11 cellular contexts compared by ENCODE assay signal in genomic region chr9:36471359-36471758, GRCh38.
A peak's percentile ranks its signal among the peaks of the same experiment; 100 is the strongest.
DNase-seq lines count a peak whose midpoint lies in the region; ATAC-seq and TF ChIP-seq lines count a peak whose summit lies in the region.
"Had no signal": no experiment of that assay in that cellular context is flagged by ENCODE, and none has a peak within 500 bp of the region (broad histone marks: within the 10 kb centered on the region; RNA-seq: fewer than 3 reads in every experiment).

No MANE protein-coding gene starts in this region.

- no peaks in the 10 kb centered on the region for H3K27me3 ChIP-seq in SK-N-SH (ENCODE audit: insufficient read depth)
- no peaks in the 10 kb centered on the region for H3K27me3 ChIP-seq in stomach

- TF ChIP-seq CTCF in SK-N-SH (IDR thresholded peaks at IDR 0.05) (no peak), stomach (IDR thresholded peaks at IDR 0.05) (no peak)

- peak overlapping the region; percentile 94 for H3K27ac Mint-ChIP-seq in activated naive CD8-positive, alpha-beta T cell

- H3K9ac ChIP-seq in SK-N-SH: peak overlapping the region; percentile 12; the same call in 1 of the 2 replicates

- H3F3A ChIP-seq in SK-N-SH (replicated peaks; ENCODE audit: insufficient read depth): peaks cover 3% of the 10 kb centered on the region

- in situ Hi-C loops in G401 (cut with HindIII; ENCODE audit: low sequenced_read_pairs): no loop called here

- 91% methylated on average over 3 of the region's 3 CpGs for WGBS in SK-N-SH (ENCODE audit: low lambda C conversion rate)
- 34 to 52% (median 43%) methylated on average over 3 of the region's 3 CpGs for WGBS in stomach, 5 donors

- peaks cover 40% of the 10 kb centered on the region for H3K4me1 Mint-ChIP-seq in activated naive CD8-positive, alpha-beta T cell (ENCODE audit: low read depth)

- H3K4me3 Mint-ChIP-seq in activated naive CD8-positive, alpha-beta T cell: peak overlapping the region; percentile 84

- peaks cover 8% of the 10 kb centered on the region for H4K20me1 ChIP-seq in SK-N-SH (ENCODE audit: insufficient read depth)

- ATAC-seq in SK-N-SH treated with all-trans-retinoic acid at 6 μM for 48 hours: no peak; the same call in 2 of the 3 replicates

- DNase-seq in SK-N-SH (no peak), iris pigment epithelial cell (ENCODE audit: low read depth) (peak; percentile 2), stomach (no peak), NCI-H526 (lab: John Stamatoyannopoulos, UW) (no peak), G401 (ENCODE audit: low spot score) (no peak), LoVo (ENCODE audit: low spot score) (no peak)
- DNase-seq: NCI-H1092 had no signal

- peak overlapping the region; percentile 73 for H3K4me2 ChIP-seq in SK-N-SH

- TF ChIP-seq POLR2A in stomach (IDR thresholded peaks at IDR 0.05): no peak

- no peaks in the 10 kb centered on the region for H3K9me3 Mint-ChIP-seq in activated naive CD8-positive, alpha-beta T cell (ENCODE audit: low read depth)
- H3K9me3 Mint-ChIP-seq: neural crest cell had no signal

- intact Hi-C loops in stomach (cut with DNase I; ENCODE audit: low total_unique reads): no loop called here

- no peaks in the 10 kb centered on the region for H3K36me3 Mint-ChIP-seq in activated naive CD8-positive, alpha-beta T cell

- H3K4me3 ChIP-seq in SK-N-SH (ENCODE audit: low read depth in 2 of 2, low read length in 1 of 2) (peak overlapping the region in 1 of 2 experiments; percentile 35; a peak in 1 of 4 replicates), stomach (peak overlapping the region in 2 of 4 donors; percentile 25 to 40)

- H3K4me1 ChIP-seq in SK-N-SH (ENCODE audit: control insufficient read depth in 1 of 2, insufficient read depth in 2 of 2, low read depth in 1 of 2, low read length in 1 of 2) (peaks cover 0 to 6% of the 10 kb centered on the region in 2 experiments; a peak in 1 of 4 replicates), stomach (peaks cover 16 to 27% (median 22%) of the 10 kb centered on the region in 4 donors)

- H3K36me3 ChIP-seq in SK-N-SH (replicated peaks in 1 of 2; ENCODE audit: control insufficient read depth in 1 of 2, insufficient read depth in 2 of 2, low read length in 1 of 2) (no peaks in the 10 kb centered on the region), stomach (no peaks in the 10 kb centered on the region)

- POLR2A ChIA-PET in SK-N-SH (lab: Yijun Ruan, JAX): no interaction called here

- H2AFZ ChIP-seq in SK-N-SH (ENCODE audit: low read depth): no peak overlapping the region

- H3K27ac ChIP-seq in SK-N-SH (ENCODE audit: low read depth in 2 of 2, low read length in 1 of 2) (peak overlapping the region in 1 of 2 experiments; percentile 17; a peak in 1 of 4 replicates), stomach (peak overlapping the region; percentile 69 to 88 (median 74))
- H3K27ac ChIP-seq: 22Rv1 had no signal

- CTCF ChIA-PET in SK-N-SH (lab: Yijun Ruan, JAX): interaction anchor here (1.6 to 2.3 kb wide), 3 partner anchors 14 to 84 kb away, joined by 3 to 5 read pairs (median 3); no protein-coding TSS in a partner anchor

- H3K79me2 ChIP-seq in SK-N-SH (ENCODE audit: insufficient read depth): peaks cover 72% of the 10 kb centered on the region

- no peaks in the 10 kb centered on the region for H3K27me3 Mint-ChIP-seq in activated naive CD8-positive, alpha-beta T cell

- TF ChIP-seq EP300 in SK-N-SH (IDR thresholded peaks at IDR 0.05; ENCODE audit: borderline replicate concordance in 1 of 2, low read depth in 1 of 2, low read length in 1 of 2) (no peak), stomach (IDR thresholded peaks at IDR 0.05) (no peak)

- H3K9me2 ChIP-seq in SK-N-SH: no peaks in the 10 kb centered on the region

- TF ChIP-seq RAD21 in SK-N-SH (IDR thresholded peaks at IDR 0.05; ENCODE audit: low read length): no peak

- H3K9me3 ChIP-seq in SK-N-SH: no peaks in the 10 kb centered on the region
- H3K9me3 ChIP-seq in stomach: no peaks in the 10 kb centered on the region

TF ChIP-seq in SK-N-SH, 30 proteins besides CTCF, POLR2A, EP300 and RAD21 (continues in another document):
- TF ChIP-seq FOSL2 (IDR thresholded peaks at IDR 0.05; ENCODE audit: borderline replicate concordance, low read depth): no peak
- TF ChIP-seq FOXJ3 (CRISPR knock-in tag; IDR thresholded peaks at IDR 0.05): no peak
- TF ChIP-seq USF2 (IDR thresholded peaks at IDR 0.05; ENCODE audit: borderline replicate concordance, low read depth, low read length): no peak
- no peak for TF ChIP-seq POLR2AphosphoS5 (IDR thresholded peaks at IDR 0.05; ENCODE audit: low read depth, low read length)
- no peak for TF ChIP-seq TAF1 (IDR thresholded peaks at IDR 0.05; ENCODE audit: borderline replicate concordance, low read depth, low read length)
- TF ChIP-seq GABPA (IDR thresholded peaks at IDR 0.05; ENCODE audit: low read depth): no peak
- TF ChIP-seq TCF12 (IDR thresholded peaks at IDR 0.05): no peak
- no peak for TF ChIP-seq USF1 (IDR thresholded peaks at IDR 0.05; ENCODE audit: borderline replicate concordance, low read depth)

TF ChIP-seq in SK-N-SH treated with all-trans-retinoic acid at 6 μM for 48 hours, 23 proteins besides CTCF, POLR2A, EP300 and RAD21:
- TF ChIP-seq ZFP30 (CRISPR knock-in tag; IDR thresholded peaks at IDR 0.05) (no peak), CSRNP3 (CRISPR knock-in tag; IDR thresholded peaks at IDR 0.05) (no peak), CSDC2 (CRISPR knock-in tag; IDR thresholded peaks at IDR 0.05) (no peak), TSHZ2 (CRISPR knock-in tag; IDR thresholded peaks at IDR 0.05) (no peak), ZNF8 (CRISPR knock-in tag; IDR thresholded peaks at IDR 0.05) (no peak), SNAI2 (CRISPR knock-in tag; IDR thresholded peaks at IDR 0.05) (no peak), ESRRG (CRISPR knock-in tag; IDR thresholded peaks at IDR 0.05) (no peak), POU6F1 (CRISPR knock-in tag; IDR thresholded peaks at IDR 0.05; ENCODE audit: borderline replicate concordance, low read depth) (no peak), ZC3H10 (CRISPR knock-in tag; IDR thresholded peaks at IDR 0.05) (no peak), GLIS3 (CRISPR knock-in tag; IDR thresholded peaks at IDR 0.05) (no peak), ZNF565 (CRISPR knock-in tag; conservative IDR thresholded peaks at IDR 0.05; ENCODE audit: low read depth) (no peak), ZNF70 (CRISPR knock-in tag; IDR thresholded peaks at IDR 0.05) (no peak)
